In the genomic region with DNA sequence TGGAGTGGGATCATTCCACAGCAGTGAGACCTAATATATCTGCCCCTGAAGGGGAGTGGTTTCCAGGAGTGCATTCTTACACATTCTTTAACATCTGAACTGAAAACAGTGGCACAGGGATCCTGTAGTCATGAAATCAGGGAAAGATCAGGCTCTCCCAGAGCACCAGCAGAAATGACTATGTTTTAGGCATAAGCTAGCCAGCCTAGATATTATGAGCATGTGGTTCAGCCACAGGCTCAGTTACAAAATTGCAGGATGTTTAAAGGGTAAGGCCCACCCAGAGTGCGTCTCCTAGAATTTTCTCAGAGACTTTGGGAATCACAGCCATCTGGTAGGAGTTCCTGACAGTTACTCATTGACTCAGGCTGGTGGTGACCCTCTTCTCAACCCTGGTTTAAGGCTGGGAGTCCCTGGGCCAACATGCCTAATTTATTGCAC, we compare ENCODE assay signal across 13 cellular contexts. TPM values are rescaled to one million over a fixed set of nuclear protein-coding genes. Genes with fewer than 3 reads are reported as not detected.
A peak's percentile ranks its signal among the peaks of the same experiment; 100 is the strongest.
DNase-seq lines count a peak whose midpoint lies in the region; ATAC-seq and TF ChIP-seq lines count a peak whose summit lies in the region.
"Had no signal": no experiment of that assay in that cellular context is flagged by ENCODE, and none has a peak within 500 bp of the region (broad histone marks: within the 10 kb centered on the region; RNA-seq: fewer than 3 reads in every experiment).

No MANE protein-coding gene starts in this region.

- no peaks in the 10 kb centered on the region for H3K36me3 ChIP-seq in thoracic aorta
- H3K36me3 ChIP-seq: Peyer's patch had no signal

- ATAC-seq in thoracic aorta (ENCODE audit: insufficient number of reproducible peaks, low FRiP score, low read depth), result no peak
- no peak for ATAC-seq in HG03521 (IDR thresholded peaks at IDR 0.05; ENCODE audit: unreplicated experiment)
- ATAC-seq: mucosa of descending colon; stimulated activated naive CD8-positive, alpha-beta T cell treated with anti-CD3 and anti-CD28 coated beads, Interleukin-15, Interleukin-2, amounts not matched to agents 100 U/mL and 50 U/mL, for 24 hours had no signal

- H3K4me3 ChIP-seq in thoracic aorta, result no peak overlapping the region
- H3K4me3 ChIP-seq: mucosa of descending colon, Peyer's patch had no signal

- peaks cover 63 to 100% of the 10 kb centered on the region in 2 donors for H3K4me1 ChIP-seq in thoracic aorta (ENCODE audit: control insufficient read depth in 1 of 2, low read depth in 2 of 2)

- no peaks in the 10 kb centered on the region for H3K9me3 ChIP-seq in thoracic aorta
- H3K9me3 ChIP-seq: mucosa of descending colon, Peyer's patch had no signal

- H3K27me3 ChIP-seq in layer of hippocampus (ENCODE audit: control insufficient read depth, insufficient read depth, low read length), result no peaks in the 10 kb centered on the region
- no peaks in the 10 kb centered on the region for H3K27me3 ChIP-seq in thoracic aorta (replicated peaks; ENCODE audit: insufficient read depth)
- H3K27me3 ChIP-seq: Peyer's patch had no signal

- H3K27ac ChIP-seq in layer of hippocampus (ENCODE audit: low read depth, low read length) (peak overlapping the region; percentile 15), thoracic aorta (peak overlapping the region; percentile 55 to 73)
- H3K27ac ChIP-seq: Peyer's patch had no signal

- DNase-seq in HCEC 1CT (peak; percentile 61), astrocyte of the hippocampus (ENCODE audit: low read depth, low spot score) (peak; percentile 64), thoracic aorta (ENCODE audit: low spot score) (no peak), NCI-H187 treated with DMSO at 0.1 percent for 48 hours (lab: John Stamatoyannopoulos, UW) (no peak), NCI-H748 treated with DMSO at 0.1 percent for 48 hours (lab: John Stamatoyannopoulos, UW) (no peak)
- DNase-seq: activated CD4-positive, alpha-beta T cell treated with anti-CD3 and anti-CD28 coated beads for 48 hours; mucosa of descending colon; NCI-H446; Peyer's patch; stimulated activated naive CD8-positive, alpha-beta T cell treated with anti-CD3 and anti-CD28 coated beads, Interleukin-15, Interleukin-2, amounts not matched to agents 100 U/mL and 50 U/mL, for 24 hours had no signal

- no peak for TF ChIP-seq CTCF in thoracic aorta (IDR thresholded peaks at IDR 0.05)

RNA-seq across cellular contexts. Expression of a gene that starts 20.9 kb away (rescaled TPM):
- total RNA-seq in thoracic aorta, result 100 to 1,000 TPM; 601 to 687 TPM
- total RNA-seq: activated T-helper 1 cell treated with anti-CD3 and anti-CD28 coated beads, Interleukin-12 subunit alpha, Interleukin-12 subunit beta, Interleukin-2, Interleukin-4 antibody, amounts not matched to agents 30 ng/mL and 10 ng/mL and 1 ng/mL, durations not matched to agents 14 hours and 24 hours and 36 hours had no signal

Comparison
In these comparisons a context has a peak if more than half of its experiments do, and no peak if none do; other contexts are left out.
1. DNase-seq: peak in HCEC 1CT (single experiment) and astrocyte of the hippocampus (single experiment); none in thoracic aorta (single experiment), NCI-H187 treated with DMSO at 0.1 percent for 48 hours (single experiment) and NCI-H748 treated with DMSO at 0.1 percent for 48 hours (single experiment).